In genomic region chr9:129945314-129945713, GRCh38 we compare ENCODE assay signal across 12 cellular contexts.
A peak's percentile ranks its signal among the peaks of the same experiment; 100 is the strongest.
DNase-seq lines count a peak whose midpoint lies in the region; ATAC-seq and TF ChIP-seq lines count a peak whose summit lies in the region.
"Had no signal": no experiment of that assay in that cellular context is flagged by ENCODE, and none has a peak within 500 bp of the region (broad histone marks: within the 10 kb centered on the region; RNA-seq: fewer than 3 reads in every experiment).

No MANE protein-coding gene starts in this region.

- H3K4me3 Mint-ChIP-seq in T-helper 2 cell treated with Interferon-gamma antibody and Interleukin-4, amounts not matched to agents 5 μg/mL and 100 μg/mL, for 36 hours: peak overlapping the region; percentile 53
- H3K4me3 Mint-ChIP-seq in glutamatergic neuron (ENCODE audit: unreplicated experiment): no peak overlapping the region

- peak overlapping the region; percentile 83 for H3K27ac ChIP-seq in substantia nigra (ENCODE audit: low read depth, low read length, poor library complexity, severe bottlenecking)
- H3K27ac ChIP-seq: 22Rv1 had no signal

- TF ChIP-seq CTCF in glutamatergic neuron (IDR thresholded peaks at IDR 0.05; ENCODE audit: partially characterized antibody, unreplicated experiment): no peak

- DNase-seq in SIG-M5 treated with dmso at 0.1 percent for 504 hours (lab: John Stamatoyannopoulos, UW; ENCODE audit: unreplicated experiment) (peak; percentile 30), SIG-M5 (lab: John Stamatoyannopoulos, UW) (no peak), left ventricle myocardium superior (no peak), substantia nigra (lab: John Stamatoyannopoulos, UW) (no peak), NCI-H345 (lab: John Stamatoyannopoulos, UW) (no peak), glutamatergic neuron (no peak), NCI-H2107 treated with DMSO at 0.1 percent for 48 hours (lab: John Stamatoyannopoulos, UW; ENCODE audit: unreplicated experiment) (no peak)
- no peak for DNase-seq in T-helper 2 cell treated with Interferon-gamma antibody and Interleukin-4, amounts not matched to agents 5 μg/mL and 100 μg/mL, for 36 hours (ENCODE audit: low spot score)
- DNase-seq: activated CD4-positive, alpha-beta T cell treated with anti-CD3 and anti-CD28 coated beads, Interleukin-2, amount 50 U/mL, for 4 hours; cortex of kidney had no signal

- intact Hi-C loops in left ventricle myocardium superior (cut with micrococcal nuclease): no loop called here

- H3K4me1 Mint-ChIP-seq in T-helper 2 cell treated with Interferon-gamma antibody and Interleukin-4, amounts not matched to agents 5 μg/mL and 100 μg/mL, for 36 hours (ENCODE audit: low read depth): peaks cover 38% of the 10 kb centered on the region
- peaks cover 2% of the 10 kb centered on the region for H3K4me1 Mint-ChIP-seq in glutamatergic neuron (ENCODE audit: low read depth, unreplicated experiment)

- peak overlapping the region; percentile 88 for H3K27ac Mint-ChIP-seq in T-helper 2 cell treated with Interferon-gamma antibody and Interleukin-4, amounts not matched to agents 5 μg/mL and 100 μg/mL, for 36 hours
- H3K27ac Mint-ChIP-seq in glutamatergic neuron (ENCODE audit: unreplicated experiment): no peak overlapping the region

- no peaks in the 10 kb centered on the region for H3K27me3 Mint-ChIP-seq in T-helper 2 cell treated with Interferon-gamma antibody and Interleukin-4, amounts not matched to agents 5 μg/mL and 100 μg/mL, for 36 hours (ENCODE audit: low read depth)
- no peaks in the 10 kb centered on the region for H3K27me3 Mint-ChIP-seq in glutamatergic neuron (ENCODE audit: unreplicated experiment)

- H3K36me3 Mint-ChIP-seq in T-helper 2 cell treated with Interferon-gamma antibody and Interleukin-4, amounts not matched to agents 5 μg/mL and 100 μg/mL, for 36 hours (ENCODE audit: low read depth): peaks cover 67% of the 10 kb centered on the region
- peaks cover 15% of the 10 kb centered on the region for H3K36me3 Mint-ChIP-seq in glutamatergic neuron (ENCODE audit: unreplicated experiment)

- peaks cover 20% of the 10 kb centered on the region for H3K9me3 Mint-ChIP-seq in T-helper 2 cell treated with Interferon-gamma antibody and Interleukin-4, amounts not matched to agents 5 μg/mL and 100 μg/mL, for 36 hours
- peaks cover 3% of the 10 kb centered on the region for H3K9me3 Mint-ChIP-seq in glutamatergic neuron (ENCODE audit: unreplicated experiment)

- peak; percentile 31 for ATAC-seq in left ventricle myocardium superior
- ATAC-seq: sciatic nerve had no signal
